ENCODE assay signal across 8 cellular contexts in genomic region chr1:62436466-62437272, GRCh38. TPM values are rescaled to one million over a fixed set of nuclear protein-coding genes. Genes with fewer than 3 reads are reported as not detected.
A peak's percentile ranks its signal among the peaks of the same experiment; 100 is the strongest.
DNase-seq lines count a peak whose midpoint lies in the region; ATAC-seq, FAIRE-seq and TF ChIP-seq lines count a peak whose summit lies in the region.

TSS of gene USP1 (plus strand) at chr1:62437049. CDS start at chr1:62439868, 2,819 bp downstream.

- H3K4me1 Mint-ChIP-seq in astrocyte (ENCODE audit: low read depth, unreplicated experiment): peaks cover 13% of the 10 kb centered on the region

- H3K36me3 ChIP-seq in astrocyte (ENCODE audit: insufficient read depth, low read length) (peaks cover 1% of the 10 kb centered on the region), rectal smooth muscle tissue (ENCODE audit: control insufficient read depth, insufficient read depth, low read length) (peaks cover 1% of the 10 kb centered on the region), aorta (ENCODE audit: control insufficient read depth in 1 of 2, insufficient read depth in 2 of 2, low read length in 1 of 2) (no peaks in the 10 kb centered on the region)

- H3K4me3 ChIP-seq in astrocyte (ENCODE audit: insufficient read depth, low read depth, low read length): peak within 1 kb of the TSS; percentile 91
- peak within 1 kb of the TSS; percentile 87 for H3K4me3 ChIP-seq in rectal smooth muscle tissue (ENCODE audit: low read length)
- peak within 1 kb of the TSS; percentile 90 to 96 for H3K4me3 ChIP-seq in aorta (ENCODE audit: low read length in 2 of 2)

- peaks cover 48% of the 10 kb centered on the region for H3K79me2 ChIP-seq in astrocyte (ENCODE audit: insufficient read depth, low read length)

- intact Hi-C loops in aorta (cut with DNase I): no loop called here

- H3K4me3 Mint-ChIP-seq in astrocyte (ENCODE audit: unreplicated experiment): peak within 1 kb of the TSS; percentile 89

- H3K36me3 Mint-ChIP-seq in astrocyte (ENCODE audit: low read depth, unreplicated experiment): no peaks in the 10 kb centered on the region

- ATAC-seq in GM18505 (IDR thresholded peaks at IDR 0.05; ENCODE audit: unreplicated experiment): peak; percentile 66
- peak; percentile 72 for ATAC-seq in HG02973 (IDR thresholded peaks at IDR 0.05; ENCODE audit: unreplicated experiment)
- ATAC-seq in aorta (ENCODE audit: low FRiP score): peak; percentile 95

- no peak for TF ChIP-seq CTCF in astrocyte (IDR thresholded peaks at IDR 0.05; ENCODE audit: insufficient read depth, low read depth, low read length)

- 0% methylated on average over 74 to 76 of the region's 76 CpGs for WGBS in aorta, 2 donors

- no peaks in the 10 kb centered on the region for H3K27me3 ChIP-seq in astrocyte (ENCODE audit: insufficient read depth, low read length)
- H3K27me3 ChIP-seq in rectal smooth muscle tissue (ENCODE audit: control insufficient read depth, insufficient read depth, low read length): no peaks in the 10 kb centered on the region
- no peaks in the 10 kb centered on the region for H3K27me3 ChIP-seq in aorta (ENCODE audit: control insufficient read depth in 1 of 2, insufficient read depth in 2 of 2, low read length in 1 of 2)

- H3K4me2 ChIP-seq in astrocyte (ENCODE audit: low read length): peak within 1 kb of the TSS; percentile 90

- H3K9me3 Mint-ChIP-seq in astrocyte (ENCODE audit: unreplicated experiment): no peaks in the 10 kb centered on the region

- FAIRE-seq in astrocyte (lab: Jason Lieb, UNC): peak; percentile 69

- H4K20me1 ChIP-seq in astrocyte (ENCODE audit: insufficient read depth, low read length): peaks cover 10% of the 10 kb centered on the region

- H3K27me3 Mint-ChIP-seq in astrocyte (ENCODE audit: low read depth, unreplicated experiment): no peaks in the 10 kb centered on the region

- H3K9ac ChIP-seq in astrocyte (ENCODE audit: low read length): peak within 1 kb of the TSS; percentile 99
- peak within 1 kb of the TSS; percentile 100 for H3K9ac ChIP-seq in rectal smooth muscle tissue (ENCODE audit: low read length)

- peak within 1 kb of the TSS; percentile 99 for H3K27ac ChIP-seq in astrocyte (ENCODE audit: low read depth, low read length)
- peak within 1 kb of the TSS; percentile 99 for H3K27ac ChIP-seq in rectal smooth muscle tissue (ENCODE audit: low read depth, low read length)
- peak within 1 kb of the TSS; percentile 83 to 99 for H3K27ac ChIP-seq in aorta (ENCODE audit: low read depth in 1 of 2, low read length in 2 of 2)

- H2AFZ ChIP-seq in astrocyte (ENCODE audit: low read depth, low read length): peak within 1 kb of the TSS; percentile 95

- DNase-seq in NCI-H2029 (lab: John Stamatoyannopoulos, UW) (peak; percentile 100), T-helper 22 cell (ENCODE audit: low read depth) (peak; percentile 98), astrocyte (ENCODE audit: low read depth) (peak; percentile 100), hepatic stellate cell (ENCODE audit: low spot score) (peak; percentile 97), aorta (peak; percentile 98 to 99)

- H3K9me3 ChIP-seq in astrocyte (ENCODE audit: insufficient read depth, low read depth, low read length) (no peaks in the 10 kb centered on the region), aorta (ENCODE audit: control insufficient read depth, low read length) (no peaks in the 10 kb centered on the region)

- H3K27ac Mint-ChIP-seq in astrocyte (ENCODE audit: unreplicated experiment): peak within 1 kb of the TSS; percentile 99

- peak; percentile 84 for TF ChIP-seq POLR2A in GM18505 (IDR thresholded peaks at IDR 0.05; ENCODE audit: borderline replicate concordance, extremely low read depth, insufficient read depth, insufficient read length)

- H3K4me1 ChIP-seq in astrocyte (ENCODE audit: insufficient read depth, low read length) (peaks cover 13% of the 10 kb centered on the region), rectal smooth muscle tissue (ENCODE audit: control insufficient read depth, insufficient read depth, low read length) (peaks cover 9% of the 10 kb centered on the region), aorta (ENCODE audit: control insufficient read depth in 1 of 2, insufficient read depth in 2 of 2, low read length in 2 of 2) (no peaks in the 10 kb centered on the region)

RNA-seq across cellular contexts. Expression of gene USP1, which starts in this region (rescaled TPM):
- total RNA-seq in astrocyte (11.4 and 12.8 TPM in 2 replicates), aorta (10 to 100 TPM; 21.3 to 22.9 TPM)
- 10 to 100 TPM; 13.5 to 14.5 TPM for polyA plus RNA-seq in aorta

Comparison
In these comparisons a context has a peak if more than half of its experiments do, and no peak if none do; other contexts are left out.
1. Peak in every context shown above with its lines: DNase-seq, ATAC-seq, H3K4me3 ChIP-seq and H3K27ac ChIP-seq.